15 cellular contexts compared by ENCODE assay signal in genomic region chr10:62831346-62831745, GRCh38. TPM values are rescaled to one million over a fixed set of nuclear protein-coding genes. Genes with fewer than 3 reads are reported as not detected.
A peak's percentile ranks its signal among the peaks of the same experiment; 100 is the strongest.
DNase-seq lines count a peak whose midpoint lies in the region; ATAC-seq and TF ChIP-seq lines count a peak whose summit lies in the region.
"Had no signal": no experiment of that assay in that cellular context is flagged by ENCODE, and none has a peak within 500 bp of the region (broad histone marks: within the 10 kb centered on the region; RNA-seq: fewer than 3 reads in every experiment).

No MANE protein-coding gene starts in this region.

- no peaks in the 10 kb centered on the region for H3K36me3 ChIP-seq in left ventricle myocardium inferior

- in situ Hi-C loops in astrocyte of the cerebellum (cut with HindIII; ENCODE audit: low sequenced_read_pairs) = no loop called here

- ATAC-seq in HG02870 (IDR thresholded peaks at IDR 0.05; ENCODE audit: unreplicated experiment) (peak; percentile 75), GM21447 (IDR thresholded peaks at IDR 0.05; ENCODE audit: unreplicated experiment) (no peak)
- no peak for ATAC-seq in activated CD8-positive, alpha-beta T cell treated with anti-CD3 and anti-CD28 coated beads, Interleukin-2, amount 10 ng/mL, durations not matched to agents 7 days and 5 days
- ATAC-seq: K562 had no signal

- CTCF ChIA-PET in activated CD8-positive, alpha-beta T cell treated with anti-CD3 and anti-CD28 coated beads, Interleukin-2, amount 10 ng/mL, durations not matched to agents 7 days and 5 days (lab: Charles Lee) = interaction anchor here (1.2 to 1.5 kb wide), 4 partner anchors 9 to 327 kb away, joined by 3 to 5 read pairs (median 4); no protein-coding TSS in a partner anchor

- DNase-seq in EL (peak; percentile 76), astrocyte of the cerebellum (ENCODE audit: low read depth) (peak; percentile 90), kidney tubule cell (ENCODE audit: low spot score) (peak; percentile 65), left ventricle myocardium inferior (no peak)
- no peak for DNase-seq in activated naive CD4-positive, alpha-beta T cell treated with anti-CD3 and anti-CD28 coated beads, Interleukin-2, amount 50 U/mL, for 16 hours
- DNase-seq in activated CD8-positive, alpha-beta T cell treated with anti-CD3 and anti-CD28 coated beads, Interleukin-2, amount 10 ng/mL, durations not matched to agents 7 days and 5 days = no peak
- DNase-seq: activated CD4-positive, alpha-beta T cell treated with anti-CD3 and anti-CD28 coated beads, Interleukin-2, amount 50 U/mL, for 1 hour; DMS153; effector CD4-positive, alpha-beta T cell; NCI-H146; NCI-H526; stimulated activated CD4-positive, alpha-beta T cell treated with anti-CD3 and anti-CD28 coated beads, Interleukin-1b, Interleukin-23, amount 100 ng/mL, for 48 hours had no signal

- H3K36me3 Mint-ChIP-seq in activated CD8-positive, alpha-beta T cell treated with anti-CD3 and anti-CD28 coated beads, Interleukin-2, amount 10 ng/mL, durations not matched to agents 7 days and 5 days (ENCODE audit: low read depth) = no peaks in the 10 kb centered on the region

- H3K4me3 ChIP-seq in astrocyte of the cerebellum (ENCODE audit: low read depth, low read length) = no peak overlapping the region
- no peak overlapping the region for H3K4me3 ChIP-seq in left ventricle myocardium inferior
- H3K4me3 ChIP-seq: K562 had no signal

- no peak overlapping the region for H3K27ac ChIP-seq in left ventricle myocardium inferior (replicated peaks)

- H3K4me3 Mint-ChIP-seq in activated CD8-positive, alpha-beta T cell treated with anti-CD3 and anti-CD28 coated beads, Interleukin-2, amount 10 ng/mL, durations not matched to agents 7 days and 5 days = no peak overlapping the region

- H3K9me3 ChIP-seq in left ventricle myocardium inferior (replicated peaks) = peaks cover 5% of the 10 kb centered on the region

- H3K27me3 ChIP-seq in left ventricle myocardium inferior (ENCODE audit: low read depth) = peaks cover 8% of the 10 kb centered on the region

- H3K9me3 Mint-ChIP-seq in activated CD8-positive, alpha-beta T cell treated with anti-CD3 and anti-CD28 coated beads, Interleukin-2, amount 10 ng/mL, durations not matched to agents 7 days and 5 days (ENCODE audit: insufficient read depth) = no peaks in the 10 kb centered on the region

- POLR2A ChIA-PET in activated CD8-positive, alpha-beta T cell treated with anti-CD3 and anti-CD28 coated beads, Interleukin-2, amount 10 ng/mL, durations not matched to agents 7 days and 5 days (lab: Charles Lee) = no interaction called here

- H3K4me1 ChIP-seq in left ventricle myocardium inferior = no peaks in the 10 kb centered on the region

- intact Hi-C loops in left ventricle myocardium inferior (cut with micrococcal nuclease) = no loop called here

- H3K27ac Mint-ChIP-seq in activated CD8-positive, alpha-beta T cell treated with anti-CD3 and anti-CD28 coated beads, Interleukin-2, amount 10 ng/mL, durations not matched to agents 7 days and 5 days = no peak overlapping the region

- TF ChIP-seq CTCF in astrocyte of the cerebellum (IDR thresholded peaks at IDR 0.05; ENCODE audit: low read depth, low read length, missing control alignments) (no peak), left ventricle myocardium inferior (IDR thresholded peaks at IDR 0.05; ENCODE audit: borderline replicate concordance) (no peak)

- H3K4me1 Mint-ChIP-seq in activated CD8-positive, alpha-beta T cell treated with anti-CD3 and anti-CD28 coated beads, Interleukin-2, amount 10 ng/mL, durations not matched to agents 7 days and 5 days (ENCODE audit: low read depth) = no peaks in the 10 kb centered on the region

- H3K27me3 Mint-ChIP-seq in activated CD8-positive, alpha-beta T cell treated with anti-CD3 and anti-CD28 coated beads, Interleukin-2, amount 10 ng/mL, durations not matched to agents 7 days and 5 days (ENCODE audit: low read depth) = peaks cover 4% of the 10 kb centered on the region

RNA-seq across cellular contexts. Expression of gene EGR2, which starts 15.2 kb away (rescaled TPM):
- 1 to 10 TPM in 1 of 2 experiments, under 1 TPM in 1; 0.50 to 1.3 TPM for total RNA-seq in activated CD8-positive, alpha-beta T cell treated with anti-CD3 and anti-CD28 coated beads, Interleukin-2, amount 10 ng/mL, durations not matched to agents 7 days and 5 days
- 0.52 TPM for total RNA-seq in left ventricle myocardium inferior

RNA-seq across cellular contexts. Expression of gene ADO, which starts 26.8 kb away (rescaled TPM):
- total RNA-seq in activated CD8-positive, alpha-beta T cell treated with anti-CD3 and anti-CD28 coated beads, Interleukin-2, amount 10 ng/mL, durations not matched to agents 7 days and 5 days = 10 to 100 TPM; 22.2 to 22.6 TPM
- total RNA-seq in left ventricle myocardium inferior = 18.9 TPM

Comparison
In these comparisons a context has a peak if more than half of its experiments do, and no peak if none do; other contexts are left out.
1. DNase-seq: peak in EL (single experiment), astrocyte of the cerebellum (single experiment) and kidney tubule cell (single experiment); none in activated naive CD4-positive, alpha-beta T cell treated with anti-CD3 and anti-CD28 coated beads, Interleukin-2, amount 50 U/mL, for 16 hours (single experiment), activated CD8-positive, alpha-beta T cell treated with anti-CD3 and anti-CD28 coated beads, Interleukin-2, amount 10 ng/mL, durations not matched to agents 7 days and 5 days (single experiment) and left ventricle myocardium inferior (single experiment).